1 cellular context compared by ENCODE assay signal in the genomic region with DNA sequence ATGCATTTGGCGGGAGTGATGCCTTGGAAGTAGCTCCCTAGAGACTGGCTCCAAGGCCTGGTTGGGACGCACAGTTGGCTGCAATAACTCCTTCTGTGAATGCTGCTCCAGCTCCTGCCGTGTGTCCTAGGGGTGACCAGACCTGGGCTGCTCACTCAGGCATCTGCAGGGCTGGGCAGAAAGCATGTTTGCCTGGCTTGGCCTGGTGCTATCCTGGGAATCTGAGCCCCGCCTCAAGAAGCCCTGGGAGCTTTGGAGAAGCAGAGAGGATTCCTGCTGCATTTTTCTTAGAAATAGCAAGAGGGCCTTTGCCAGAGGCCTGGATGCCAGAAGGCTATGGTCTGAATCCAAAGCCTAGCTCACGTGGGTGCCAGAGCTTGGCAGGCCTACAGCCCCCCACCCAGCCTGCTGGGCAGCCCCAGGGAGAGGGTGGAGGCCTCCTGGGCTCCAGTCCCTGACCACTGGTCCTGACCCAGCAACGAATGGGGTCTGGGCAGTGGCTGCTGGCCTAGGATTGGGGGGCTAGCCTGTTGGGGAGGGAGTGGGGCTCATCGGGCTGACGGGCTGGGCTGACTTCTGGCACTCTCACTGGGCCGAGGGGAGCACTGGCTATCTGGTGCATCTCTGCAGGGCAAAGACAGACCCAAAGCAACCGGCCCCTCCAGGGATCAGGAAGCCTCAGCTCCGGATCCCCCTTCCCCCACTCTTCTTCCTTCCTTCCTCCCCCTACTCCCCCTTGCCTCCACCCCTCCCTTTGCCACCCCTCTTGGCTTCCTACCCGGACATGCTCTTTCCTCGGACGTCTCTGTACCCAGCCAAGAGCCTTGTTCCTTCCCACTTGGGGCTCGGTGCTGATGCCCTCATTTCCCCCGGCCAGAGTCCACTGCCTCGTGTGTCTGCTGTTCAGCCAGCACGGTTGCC.
TF ChIP-seq lines count a peak whose summit lies in the region.

No MANE protein-coding gene starts in this region.

TF ChIP-seq in GM23338, 12 proteins besides CTCF, POLR2A, EP300 and RAD21 (continued from another document):
- TF ChIP-seq CREB1 (CRISPR knock-in tag; IDR thresholded peaks at IDR 0.05; ENCODE audit: low read depth) = no peak
- TF ChIP-seq, protein P1, sequence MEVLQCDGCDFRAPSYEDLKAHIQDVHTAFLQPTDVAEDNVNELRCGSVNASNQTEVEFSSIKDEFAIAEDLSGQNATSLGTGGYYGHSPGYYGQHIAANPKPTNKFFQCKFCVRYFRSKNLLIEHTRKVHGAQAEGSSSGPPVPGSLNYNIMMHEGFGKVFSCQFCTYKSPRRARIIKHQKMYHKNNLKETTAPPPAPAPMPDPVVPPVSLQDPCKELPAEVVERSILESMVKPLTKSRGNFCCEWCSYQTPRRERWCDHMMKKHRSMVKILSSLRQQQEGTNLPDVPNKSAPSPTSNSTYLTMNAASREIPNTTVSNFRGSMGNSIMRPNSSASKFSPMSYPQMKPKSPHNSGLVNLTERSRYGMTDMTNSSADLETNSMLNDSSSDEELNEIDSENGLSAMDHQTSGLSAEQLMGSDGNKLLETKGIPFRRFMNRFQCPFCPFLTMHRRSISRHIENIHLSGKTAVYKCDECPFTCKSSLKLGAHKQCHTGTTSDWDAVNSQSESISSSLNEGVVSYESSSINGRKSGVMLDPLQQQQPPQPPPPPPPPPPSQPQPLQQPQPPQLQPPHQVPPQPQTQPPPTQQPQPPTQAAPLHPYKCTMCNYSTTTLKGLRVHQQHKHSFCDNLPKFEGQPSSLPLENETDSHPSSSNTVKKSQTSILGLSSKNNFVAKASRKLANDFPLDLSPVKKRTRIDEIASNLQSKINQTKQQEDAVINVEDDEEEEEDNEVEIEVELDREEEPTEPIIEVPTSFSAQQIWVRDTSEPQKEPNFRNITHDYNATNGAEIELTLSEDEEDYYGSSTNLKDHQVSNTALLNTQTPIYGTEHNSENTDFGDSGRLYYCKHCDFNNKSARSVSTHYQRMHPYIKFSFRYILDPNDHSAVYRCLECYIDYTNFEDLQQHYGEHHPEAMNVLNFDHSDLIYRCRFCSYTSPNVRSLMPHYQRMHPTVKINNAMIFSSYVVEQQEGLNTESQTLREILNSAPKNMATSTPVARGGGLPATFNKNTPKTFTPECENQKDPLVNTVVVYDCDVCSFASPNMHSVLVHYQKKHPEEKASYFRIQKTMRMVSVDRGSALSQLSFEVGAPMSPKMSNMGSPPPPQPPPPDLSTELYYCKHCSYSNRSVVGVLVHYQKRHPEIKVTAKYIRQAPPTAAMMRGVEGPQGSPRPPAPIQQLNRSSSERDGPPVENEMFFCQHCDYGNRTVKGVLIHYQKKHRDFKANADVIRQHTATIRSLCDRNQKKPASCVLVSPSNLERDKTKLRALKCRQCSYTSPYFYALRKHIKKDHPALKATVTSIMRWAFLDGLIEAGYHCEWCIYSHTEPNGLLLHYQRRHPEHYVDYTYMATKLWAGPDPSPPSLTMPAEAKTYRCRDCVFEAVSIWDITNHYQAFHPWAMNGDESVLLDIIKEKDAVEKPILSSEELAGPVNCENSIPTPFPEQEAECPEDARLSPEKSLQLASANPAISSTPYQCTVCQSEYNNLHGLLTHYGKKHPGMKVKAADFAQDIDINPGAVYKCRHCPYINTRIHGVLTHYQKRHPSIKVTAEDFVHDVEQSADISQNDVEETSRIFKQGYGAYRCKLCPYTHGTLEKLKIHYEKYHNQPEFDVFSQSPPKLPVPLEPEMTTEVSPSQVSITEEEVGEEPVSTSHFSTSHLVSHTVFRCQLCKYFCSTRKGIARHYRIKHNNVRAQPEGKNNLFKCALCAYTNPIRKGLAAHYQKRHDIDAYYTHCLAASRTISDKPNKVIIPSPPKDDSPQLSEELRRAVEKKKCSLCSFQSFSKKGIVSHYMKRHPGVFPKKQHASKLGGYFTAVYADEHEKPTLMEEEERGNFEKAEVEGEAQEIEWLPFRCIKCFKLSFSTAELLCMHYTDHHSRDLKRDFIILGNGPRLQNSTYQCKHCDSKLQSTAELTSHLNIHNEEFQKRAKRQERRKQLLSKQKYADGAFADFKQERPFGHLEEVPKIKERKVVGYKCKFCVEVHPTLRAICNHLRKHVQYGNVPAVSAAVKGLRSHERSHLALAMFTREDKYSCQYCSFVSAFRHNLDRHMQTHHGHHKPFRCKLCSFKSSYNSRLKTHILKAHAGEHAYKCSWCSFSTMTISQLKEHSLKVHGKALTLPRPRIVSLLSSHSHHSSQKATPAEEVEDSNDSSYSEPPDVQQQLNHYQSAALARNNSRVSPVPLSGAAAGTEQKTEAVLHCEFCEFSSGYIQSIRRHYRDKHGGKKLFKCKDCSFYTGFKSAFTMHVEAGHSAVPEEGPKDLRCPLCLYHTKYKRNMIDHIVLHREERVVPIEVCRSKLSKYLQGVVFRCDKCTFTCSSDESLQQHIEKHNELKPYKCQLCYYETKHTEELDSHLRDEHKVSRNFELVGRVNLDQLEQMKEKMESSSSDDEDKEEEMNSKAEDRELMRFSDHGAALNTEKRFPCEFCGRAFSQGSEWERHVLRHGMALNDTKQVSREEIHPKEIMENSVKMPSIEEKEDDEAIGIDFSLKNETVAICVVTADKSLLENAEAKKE (CRISPR knock-in tag; IDR thresholded peaks at IDR 0.05) = no peak
- TF ChIP-seq NANOG (IDR thresholded peaks at IDR 0.05; ENCODE audit: borderline replicate concordance) = no peak
- TF ChIP-seq, protein P2, sequence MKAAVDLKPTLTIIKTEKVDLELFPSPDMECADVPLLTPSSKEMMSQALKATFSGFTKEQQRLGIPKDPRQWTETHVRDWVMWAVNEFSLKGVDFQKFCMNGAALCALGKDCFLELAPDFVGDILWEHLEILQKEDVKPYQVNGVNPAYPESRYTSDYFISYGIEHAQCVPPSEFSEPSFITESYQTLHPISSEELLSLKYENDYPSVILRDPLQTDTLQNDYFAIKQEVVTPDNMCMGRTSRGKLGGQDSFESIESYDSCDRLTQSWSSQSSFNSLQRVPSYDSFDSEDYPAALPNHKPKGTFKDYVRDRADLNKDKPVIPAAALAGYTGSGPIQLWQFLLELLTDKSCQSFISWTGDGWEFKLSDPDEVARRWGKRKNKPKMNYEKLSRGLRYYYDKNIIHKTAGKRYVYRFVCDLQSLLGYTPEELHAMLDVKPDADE (IDR thresholded peaks at IDR 0.05) = no peak
- no peak for TF ChIP-seq JUNB (IDR thresholded peaks at IDR 0.05; ENCODE audit: unreplicated experiment)
- TF ChIP-seq STAT1 (IDR thresholded peaks at IDR 0.05; ENCODE audit: unreplicated experiment) = no peak
- TF ChIP-seq, protein P3, sequence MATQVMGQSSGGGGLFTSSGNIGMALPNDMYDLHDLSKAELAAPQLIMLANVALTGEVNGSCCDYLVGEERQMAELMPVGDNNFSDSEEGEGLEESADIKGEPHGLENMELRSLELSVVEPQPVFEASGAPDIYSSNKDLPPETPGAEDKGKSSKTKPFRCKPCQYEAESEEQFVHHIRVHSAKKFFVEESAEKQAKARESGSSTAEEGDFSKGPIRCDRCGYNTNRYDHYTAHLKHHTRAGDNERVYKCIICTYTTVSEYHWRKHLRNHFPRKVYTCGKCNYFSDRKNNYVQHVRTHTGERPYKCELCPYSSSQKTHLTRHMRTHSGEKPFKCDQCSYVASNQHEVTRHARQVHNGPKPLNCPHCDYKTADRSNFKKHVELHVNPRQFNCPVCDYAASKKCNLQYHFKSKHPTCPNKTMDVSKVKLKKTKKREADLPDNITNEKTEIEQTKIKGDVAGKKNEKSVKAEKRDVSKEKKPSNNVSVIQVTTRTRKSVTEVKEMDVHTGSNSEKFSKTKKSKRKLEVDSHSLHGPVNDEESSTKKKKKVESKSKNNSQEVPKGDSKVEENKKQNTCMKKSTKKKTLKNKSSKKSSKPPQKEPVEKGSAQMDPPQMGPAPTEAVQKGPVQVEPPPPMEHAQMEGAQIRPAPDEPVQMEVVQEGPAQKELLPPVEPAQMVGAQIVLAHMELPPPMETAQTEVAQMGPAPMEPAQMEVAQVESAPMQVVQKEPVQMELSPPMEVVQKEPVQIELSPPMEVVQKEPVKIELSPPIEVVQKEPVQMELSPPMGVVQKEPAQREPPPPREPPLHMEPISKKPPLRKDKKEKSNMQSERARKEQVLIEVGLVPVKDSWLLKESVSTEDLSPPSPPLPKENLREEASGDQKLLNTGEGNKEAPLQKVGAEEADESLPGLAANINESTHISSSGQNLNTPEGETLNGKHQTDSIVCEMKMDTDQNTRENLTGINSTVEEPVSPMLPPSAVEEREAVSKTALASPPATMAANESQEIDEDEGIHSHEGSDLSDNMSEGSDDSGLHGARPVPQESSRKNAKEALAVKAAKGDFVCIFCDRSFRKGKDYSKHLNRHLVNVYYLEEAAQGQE (IDR thresholded peaks at IDR 0.05; ENCODE audit: unreplicated experiment) = no peak
- TF ChIP-seq EZH2phosphoT487 (IDR thresholded peaks at IDR 0.05; ENCODE audit: unreplicated experiment) = no peak
